ENCODE assay signal across 1 cellular context in the genomic region with DNA sequence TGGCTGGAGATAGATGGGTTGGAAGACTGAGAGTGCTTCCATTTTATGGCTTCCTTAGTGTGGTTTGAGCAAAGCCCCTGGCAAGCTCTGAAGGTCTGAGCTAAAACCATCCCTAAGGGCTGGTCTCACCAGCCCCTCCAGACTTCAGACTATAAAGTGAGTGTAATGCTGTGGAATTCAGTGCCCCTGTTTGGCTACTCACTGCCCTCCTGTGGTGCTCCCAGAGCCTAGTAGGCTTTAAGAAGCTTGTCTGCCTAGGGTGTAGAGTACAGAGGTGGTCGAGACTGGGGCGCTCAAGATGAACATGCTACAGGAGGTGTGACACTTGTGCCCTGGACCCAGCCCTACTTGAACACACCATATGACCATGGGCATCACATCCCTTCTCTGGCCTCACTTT.
TF ChIP-seq lines count a peak whose summit lies in the region.

No MANE protein-coding gene starts in this region.

TF ChIP-seq in HCT116, 20 proteins besides CTCF, POLR2A, EP300 and RAD21 (continued from another document):
- TF ChIP-seq, protein P1, sequence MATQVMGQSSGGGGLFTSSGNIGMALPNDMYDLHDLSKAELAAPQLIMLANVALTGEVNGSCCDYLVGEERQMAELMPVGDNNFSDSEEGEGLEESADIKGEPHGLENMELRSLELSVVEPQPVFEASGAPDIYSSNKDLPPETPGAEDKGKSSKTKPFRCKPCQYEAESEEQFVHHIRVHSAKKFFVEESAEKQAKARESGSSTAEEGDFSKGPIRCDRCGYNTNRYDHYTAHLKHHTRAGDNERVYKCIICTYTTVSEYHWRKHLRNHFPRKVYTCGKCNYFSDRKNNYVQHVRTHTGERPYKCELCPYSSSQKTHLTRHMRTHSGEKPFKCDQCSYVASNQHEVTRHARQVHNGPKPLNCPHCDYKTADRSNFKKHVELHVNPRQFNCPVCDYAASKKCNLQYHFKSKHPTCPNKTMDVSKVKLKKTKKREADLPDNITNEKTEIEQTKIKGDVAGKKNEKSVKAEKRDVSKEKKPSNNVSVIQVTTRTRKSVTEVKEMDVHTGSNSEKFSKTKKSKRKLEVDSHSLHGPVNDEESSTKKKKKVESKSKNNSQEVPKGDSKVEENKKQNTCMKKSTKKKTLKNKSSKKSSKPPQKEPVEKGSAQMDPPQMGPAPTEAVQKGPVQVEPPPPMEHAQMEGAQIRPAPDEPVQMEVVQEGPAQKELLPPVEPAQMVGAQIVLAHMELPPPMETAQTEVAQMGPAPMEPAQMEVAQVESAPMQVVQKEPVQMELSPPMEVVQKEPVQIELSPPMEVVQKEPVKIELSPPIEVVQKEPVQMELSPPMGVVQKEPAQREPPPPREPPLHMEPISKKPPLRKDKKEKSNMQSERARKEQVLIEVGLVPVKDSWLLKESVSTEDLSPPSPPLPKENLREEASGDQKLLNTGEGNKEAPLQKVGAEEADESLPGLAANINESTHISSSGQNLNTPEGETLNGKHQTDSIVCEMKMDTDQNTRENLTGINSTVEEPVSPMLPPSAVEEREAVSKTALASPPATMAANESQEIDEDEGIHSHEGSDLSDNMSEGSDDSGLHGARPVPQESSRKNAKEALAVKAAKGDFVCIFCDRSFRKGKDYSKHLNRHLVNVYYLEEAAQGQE (IDR thresholded peaks at IDR 0.05; ENCODE audit: low read depth) = no peak
- no peak for TF ChIP-seq SIN3A (IDR thresholded peaks at IDR 0.05; ENCODE audit: low read depth)
- no peak for TF ChIP-seq FOSL1 (IDR thresholded peaks at IDR 0.05; ENCODE audit: low read depth)
- no peak for TF ChIP-seq EGR1 (IDR thresholded peaks at IDR 0.05; ENCODE audit: low read depth)
- TF ChIP-seq JUND (IDR thresholded peaks at IDR 0.05) = no peak
- TF ChIP-seq, protein P2, sequence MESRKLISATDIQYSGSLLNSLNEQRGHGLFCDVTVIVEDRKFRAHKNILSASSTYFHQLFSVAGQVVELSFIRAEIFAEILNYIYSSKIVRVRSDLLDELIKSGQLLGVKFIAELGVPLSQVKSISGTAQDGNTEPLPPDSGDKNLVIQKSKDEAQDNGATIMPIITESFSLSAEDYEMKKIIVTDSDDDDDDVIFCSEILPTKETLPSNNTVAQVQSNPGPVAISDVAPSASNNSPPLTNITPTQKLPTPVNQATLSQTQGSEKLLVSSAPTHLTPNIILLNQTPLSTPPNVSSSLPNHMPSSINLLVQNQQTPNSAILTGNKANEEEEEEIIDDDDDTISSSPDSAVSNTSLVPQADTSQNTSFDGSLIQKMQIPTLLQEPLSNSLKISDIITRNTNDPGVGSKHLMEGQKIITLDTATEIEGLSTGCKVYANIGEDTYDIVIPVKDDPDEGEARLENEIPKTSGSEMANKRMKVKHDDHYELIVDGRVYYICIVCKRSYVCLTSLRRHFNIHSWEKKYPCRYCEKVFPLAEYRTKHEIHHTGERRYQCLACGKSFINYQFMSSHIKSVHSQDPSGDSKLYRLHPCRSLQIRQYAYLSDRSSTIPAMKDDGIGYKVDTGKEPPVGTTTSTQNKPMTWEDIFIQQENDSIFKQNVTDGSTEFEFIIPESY (IDR thresholded peaks at IDR 0.05; ENCODE audit: extremely low read depth, insufficient replicate concordance, low read length) = no peak
TF ChIP-seq in HCT116: peak in this region for 0.
